In genomic region chr3:100522125-100522524, GRCh38 we compare ENCODE assay signal across 25 cellular contexts.
"Had no signal": no experiment of that assay in that cellular context is flagged by ENCODE, and none has a peak within 500 bp of the region (broad histone marks: within the 10 kb centered on the region; RNA-seq: fewer than 3 reads in every experiment).

No MANE protein-coding gene starts in this region.

- ATAC-seq: gastrocnemius medialis, left lung, psoas muscle, right cardiac atrium had no signal

- H3K4me1 ChIP-seq: gastrocnemius medialis, left lung, lower lobe of right lung, psoas muscle, stomach, tibial artery had no signal

- H3K36me3 ChIP-seq: gastrocnemius medialis, left lung, lower lobe of right lung, ovary had no signal

- H3K4me3 ChIP-seq: gastrocnemius medialis, left lung, lower lobe of right lung, ovary, psoas muscle, stomach, testis, tibial artery had no signal

- H3K27ac ChIP-seq: epithelial cell of prostate, gastrocnemius medialis, left lung, lower lobe of right lung, ovary, psoas muscle, stomach, testis, tibial artery had no signal

- H3K9me3 ChIP-seq: gastrocnemius medialis, left lung, lower lobe of right lung, ovary, psoas muscle, stomach, testis, tibial artery had no signal

- H3K27me3 ChIP-seq: gastrocnemius medialis, left lung, ovary, stomach, testis, tibial artery had no signal

- DNase-seq: effector CD8-positive, alpha-beta T cell; endodermal cell; foreskin fibroblast; gastrocnemius medialis; head of caudate nucleus; kidney; left lung; lower lobe of right lung; natural killer cell; occipital lobe; ovary; posterior cingulate gyrus; psoas muscle; small intestine; stimulated activated CD4-positive, alpha-beta T cell treated with anti-CD3 and anti-CD28 coated beads, Interleukin-12 subunit alpha, Interleukin-12 subunit beta, amount 100 ng/mL, for 4 hours; stimulated activated CD4-positive, alpha-beta T cell treated with anti-CD3 and anti-CD28 coated beads, Interleukin-1b, Interleukin-23, amount 100 ng/mL, for 48 hours; stimulated activated CD4-positive, alpha-beta T cell treated with anti-CD3 and anti-CD28 coated beads, Interleukin-4, amount 100 ng/mL, for 1 hour; stimulated activated CD8-positive, alpha-beta memory T cell treated with anti-CD3 and anti-CD28 coated beads, Interleukin-4, amount 100 ng/mL, for 48 hours; stimulated activated naive CD4-positive, alpha-beta T cell; stomach; testis; tibial artery had no signal

- FAIRE-seq: colon, kidney, small intestine had no signal
